In genomic region chr14:75979071-75979571, GRCh38 we compare ENCODE assay signal across 8 cellular contexts. TPM values are rescaled to one million over a fixed set of nuclear protein-coding genes. Genes with fewer than 3 reads are reported as not detected.
DNase-seq lines count a peak whose midpoint lies in the region; ATAC-seq and TF ChIP-seq lines count a peak whose summit lies in the region.

No MANE protein-coding gene starts in this region.

- no peak for TF ChIP-seq EP300 in SK-N-SH (IDR thresholded peaks at IDR 0.05; ENCODE audit: borderline replicate concordance in 1 of 2, low read depth in 1 of 2, low read length in 1 of 2)

- H3K27me3 ChIP-seq in SK-N-SH (ENCODE audit: insufficient read depth), result no peaks in the 10 kb centered on the region

- H3K9me2 ChIP-seq in SK-N-SH, result no peaks in the 10 kb centered on the region

- no peak overlapping the region for H2AFZ ChIP-seq in SK-N-SH (ENCODE audit: low read depth)

- peak overlapping the region; percentile 98; the same call in 1 of the 2 replicates for H3K4me2 ChIP-seq in SK-N-SH

- peak overlapping the region; percentile 63 for H3K27ac ChIP-seq in 22Rv1
- no peak overlapping the region; a peak in 1 of 4 replicates for H3K27ac ChIP-seq in SK-N-SH (ENCODE audit: low read depth in 2 of 2, low read length in 1 of 2)

- H3K9ac ChIP-seq in SK-N-SH, result no peak overlapping the region

- peaks cover 10% of the 10 kb centered on the region for H3K36me3 Mint-ChIP-seq in osteocyte (ENCODE audit: unreplicated experiment)

- ATAC-seq in GM21619 (IDR thresholded peaks at IDR 0.05; ENCODE audit: unreplicated experiment), result no peak
- no peak for ATAC-seq in GM18873 (IDR thresholded peaks at IDR 0.05; ENCODE audit: low FRiP score, unreplicated experiment)
- no peak for ATAC-seq in GM21786 (IDR thresholded peaks at IDR 0.05; ENCODE audit: unreplicated experiment)

- 83% methylated on average over 10 of the region's 14 CpGs for WGBS in SK-N-SH (ENCODE audit: low lambda C conversion rate)

- peaks cover 8% of the 10 kb centered on the region for H3F3A ChIP-seq in SK-N-SH (replicated peaks; ENCODE audit: insufficient read depth)

- H3K4me3 Mint-ChIP-seq in osteocyte (ENCODE audit: unreplicated experiment), result peak overlapping the region; percentile 83

- DNase-seq in GM12864 (ENCODE audit: low read depth) (no peak), SK-N-SH (peak; percentile 74), epithelial cell of proximal tubule (ENCODE audit: low read depth) (no peak), osteocyte (ENCODE audit: extremely low spot score, unreplicated experiment) (no peak)

- no peaks in the 10 kb centered on the region for H4K20me1 ChIP-seq in SK-N-SH (ENCODE audit: insufficient read depth)

- H3K36me3 ChIP-seq in SK-N-SH (replicated peaks in 1 of 2; ENCODE audit: control insufficient read depth in 1 of 2, insufficient read depth in 2 of 2, low read length in 1 of 2), result no peaks in the 10 kb centered on the region

- H3K4me1 ChIP-seq in SK-N-SH (ENCODE audit: control insufficient read depth in 1 of 2, insufficient read depth in 2 of 2, low read depth in 1 of 2, low read length in 1 of 2), result peaks cover 14 to 40% of the 10 kb centered on the region in 2 experiments; a peak in 3 of 4 replicates

- peaks cover 65% of the 10 kb centered on the region for H3K4me1 Mint-ChIP-seq in osteocyte (ENCODE audit: unreplicated experiment)

- peak overlapping the region; percentile 96 for H3K27ac Mint-ChIP-seq in osteocyte (ENCODE audit: unreplicated experiment)

- no peaks in the 10 kb centered on the region for H3K9me3 Mint-ChIP-seq in osteocyte (ENCODE audit: unreplicated experiment)

- no peak overlapping the region for H3K4me3 ChIP-seq in GM12864 (ENCODE audit: low read depth, low read length)
- H3K4me3 ChIP-seq in SK-N-SH (ENCODE audit: low read depth in 2 of 2, low read length in 1 of 2), result peak overlapping the region in 1 of 2 experiments; percentile 43; a peak in 1 of 4 replicates
- no peak overlapping the region for H3K4me3 ChIP-seq in epithelial cell of proximal tubule (ENCODE audit: low read depth, low read length)

- TF ChIP-seq CTCF in 22Rv1 (IDR thresholded peaks at IDR 0.05) (peak; percentile 67), GM12864 (IDR thresholded peaks at IDR 0.05; ENCODE audit: low read depth, low read length, missing control alignments) (peak; percentile 64), SK-N-SH (IDR thresholded peaks at IDR 0.05) (peak; percentile 73), epithelial cell of proximal tubule (conservative IDR thresholded peaks at IDR 0.05; ENCODE audit: low read depth, low read length) (peak; percentile 81), osteocyte (IDR thresholded peaks at IDR 0.05) (peak; percentile 86)

- TF ChIP-seq RAD21 in SK-N-SH (IDR thresholded peaks at IDR 0.05; ENCODE audit: low read length), result peak; percentile 76

- CTCF ChIA-PET in SK-N-SH (lab: Yijun Ruan, JAX), result interaction anchor here (0.6 to 19.6 kb wide), 42 partner anchors 10 to 401 kb away, joined by 3 to 550 read pairs (median 4); partner anchors contain the start of gene FLVCR2

- no peaks in the 10 kb centered on the region for H3K9me3 ChIP-seq in SK-N-SH

- POLR2A ChIA-PET in SK-N-SH (lab: Yijun Ruan, JAX), result interaction anchor here (0.9 kb wide), 1 partner anchor 73 kb away, joined by 3 read pairs; no protein-coding TSS in a partner anchor

- no peaks in the 10 kb centered on the region for H3K79me2 ChIP-seq in SK-N-SH (ENCODE audit: insufficient read depth)

- H3K27me3 Mint-ChIP-seq in osteocyte (ENCODE audit: unreplicated experiment), result no peaks in the 10 kb centered on the region

TF ChIP-seq in SK-N-SH, 30 proteins besides CTCF, POLR2A, EP300 and RAD21:
- TF ChIP-seq ZBTB33 (IDR thresholded peaks at IDR 0.05; ENCODE audit: borderline replicate concordance, low read depth) (no peak), SMC3 (IDR thresholded peaks at IDR 0.05; ENCODE audit: low read depth, low read length) (peak; percentile 79)

RNA-seq across cellular contexts. Expression of gene TGFB3, which starts 2.7 kb away (rescaled TPM):
- polyA plus RNA-seq in SK-N-SH (2012; rRNA removed), result 7.4 and 7.6 TPM in 2 replicates
- polyA plus RNA-seq in SK-N-SH (2012; cell fraction: cytosol; rRNA removed), result 5.8 and 5.9 TPM in 2 replicates
- 22.8 and 26.4 TPM in 2 replicates for polyA plus RNA-seq in SK-N-SH (2012; cell fraction: nucleus; rRNA removed)
- total RNA-seq in epithelial cell of proximal tubule (0.36 and 1.3 TPM in 2 replicates), osteocyte (176 and 190 TPM in 2 replicates)

RNA-seq across cellular contexts. Expression of gene IFT43, which starts 6.4 kb away (rescaled TPM):
- 78.8 and 82.1 TPM in 2 replicates for polyA plus RNA-seq in SK-N-SH (2012; rRNA removed)
- polyA plus RNA-seq in SK-N-SH (2012; cell fraction: cytosol; rRNA removed), result 78.8 and 83.5 TPM in 2 replicates
- polyA plus RNA-seq in SK-N-SH (2012; cell fraction: nucleus; rRNA removed), result 95.8 and 100 TPM in 2 replicates
- 28.3 and 28.6 TPM in 2 replicates for total RNA-seq in epithelial cell of proximal tubule
- 29.0 and 33.0 TPM in 2 replicates for total RNA-seq in osteocyte

Comparison
In these comparisons a context has a peak if more than half of its experiments do, and no peak if none do; other contexts are left out.
1. RNA of gene TGFB3, which starts 2.7 kb away (total RNA-seq): 176 to 190 TPM in osteocyte; 0.36 to 1.3 TPM in epithelial cell of proximal tubule; every median in the first group is over 10 times any median in the second.
2. Peak in every context shown above with its lines, with median percentiles within 50 percentile points of each other: CTCF ChIP-seq.